ENCODE assay signal across 7 cellular contexts in the genomic region with DNA sequence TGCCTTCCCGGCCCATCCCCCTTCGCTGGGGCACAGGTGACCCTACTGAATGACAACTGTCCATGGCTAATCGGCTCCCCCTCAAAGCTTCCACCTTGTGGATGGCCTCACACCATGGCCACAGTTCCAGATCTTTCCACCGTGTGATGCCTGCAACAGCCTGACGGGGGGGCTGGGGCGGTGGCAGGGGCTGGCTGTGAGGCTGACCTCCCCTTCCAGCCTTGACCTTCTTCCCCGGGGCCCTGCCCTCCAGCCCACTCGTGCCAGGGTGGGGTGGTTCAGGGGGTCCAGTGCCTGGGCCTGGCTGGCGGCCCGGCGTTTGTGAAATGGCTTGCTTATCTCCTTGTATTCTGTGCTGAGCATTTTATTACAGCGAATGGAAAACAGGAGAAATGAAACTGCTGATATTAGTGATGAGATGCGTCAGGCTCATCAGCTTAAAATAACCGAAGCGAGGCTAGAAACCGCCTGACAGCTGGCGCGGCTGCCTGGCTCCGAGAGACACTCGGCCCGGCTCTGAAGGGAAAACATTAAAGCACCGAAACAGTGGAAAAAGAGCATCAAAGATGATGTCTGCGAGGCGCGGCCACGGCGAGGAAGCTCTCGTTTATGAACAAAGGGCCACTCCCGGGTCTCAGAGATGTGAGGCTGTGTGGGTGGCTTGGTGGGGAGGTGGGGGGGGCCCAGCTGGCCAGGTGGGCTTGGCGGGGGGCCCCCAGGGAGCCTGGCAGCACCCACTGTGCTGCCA. TPM values are rescaled to one million over a fixed set of nuclear protein-coding genes. Genes with fewer than 3 reads are reported as not detected.
DNase-seq lines count a peak whose midpoint lies in the region; ATAC-seq and TF ChIP-seq lines count a peak whose summit lies in the region.

No MANE protein-coding gene starts in this region.

- H3K9ac ChIP-seq in rectal smooth muscle tissue (ENCODE audit: low read length), result no peak overlapping the region

- peak overlapping the region; percentile 24 for H3K27ac ChIP-seq in rectal smooth muscle tissue (ENCODE audit: low read depth, low read length)

- peaks cover 9% of the 10 kb centered on the region for H3K27me3 ChIP-seq in rectal smooth muscle tissue (ENCODE audit: control insufficient read depth, insufficient read depth, low read length)

- H3K4me3 ChIP-seq in fibroblast of villous mesenchyme (ENCODE audit: low read depth, low read length) (peak overlapping the region; percentile 25), rectal smooth muscle tissue (ENCODE audit: low read length) (peak overlapping the region; percentile 25)

- H3K4me1 ChIP-seq in rectal smooth muscle tissue (ENCODE audit: control insufficient read depth, insufficient read depth, low read length), result peaks cover 2% of the 10 kb centered on the region

- ATAC-seq in GM18868 (IDR thresholded peaks at IDR 0.05; ENCODE audit: unreplicated experiment) (peak; percentile 43), HG03196 (IDR thresholded peaks at IDR 0.05; ENCODE audit: unreplicated experiment) (peak; percentile 38), GM21367 (IDR thresholded peaks at IDR 0.05; ENCODE audit: unreplicated experiment) (no peak)

- peak; percentile 10 for TF ChIP-seq CTCF in fibroblast of villous mesenchyme (IDR thresholded peaks at IDR 0.05; ENCODE audit: insufficient read depth, low read depth, low read length)

- no peaks in the 10 kb centered on the region for H3K36me3 ChIP-seq in rectal smooth muscle tissue (ENCODE audit: control insufficient read depth, insufficient read depth, low read length)

- DNase-seq in activated CD8-positive, alpha-beta memory T cell treated with anti-CD3 and anti-CD28 coated beads, Interleukin-2, amount 50 U/mL, for 24 hours (ENCODE audit: extremely low read depth), result peak; percentile 42
- DNase-seq in fibroblast of villous mesenchyme (ENCODE audit: low read depth), result peak; percentile 67
- no peak for DNase-seq in NCI-H2227 treated with DMSO at 0.1 percent for 48 hours (lab: John Stamatoyannopoulos, UW)

RNA-seq across cellular contexts. Expression of gene PDCD1, which starts 0.9 kb away (rescaled TPM):
- not detected in 2 replicates for total RNA-seq in fibroblast of villous mesenchyme

RNA-seq across cellular contexts. Expression of gene RTP5, which starts 9.9 kb away (rescaled TPM):
- not detected in 2 replicates for total RNA-seq in fibroblast of villous mesenchyme

RNA-seq across cellular contexts. Expression of gene NEU4, which starts 50.6 kb away (rescaled TPM):
- total RNA-seq in fibroblast of villous mesenchyme, result not detected in 2 replicates
